In genomic region chr11:69076129-69076791, GRCh38 we compare ENCODE assay signal across 13 cellular contexts. TPM values are rescaled to one million over a fixed set of nuclear protein-coding genes. Genes with fewer than 3 reads are reported as not detected.
DNase-seq lines count a peak whose midpoint lies in the region; ATAC-seq and TF ChIP-seq lines count a peak whose summit lies in the region.
"Had no signal": no experiment of that assay in that cellular context is flagged by ENCODE, and none has a peak within 500 bp of the region (broad histone marks: within the 10 kb centered on the region; RNA-seq: fewer than 3 reads in every experiment).

No MANE protein-coding gene starts in this region.

- H3K27me3 ChIP-seq in esophagus (ENCODE audit: control insufficient read depth in 1 of 2, insufficient read depth in 2 of 2, low read length in 2 of 2) (no peaks in the 10 kb centered on the region), smooth muscle cell (ENCODE audit: low read depth) (no peaks in the 10 kb centered on the region)

- H3K4me1 ChIP-seq in esophagus (ENCODE audit: control insufficient read depth in 2 of 2, insufficient read depth in 2 of 2, low read length in 1 of 2) = no peaks in the 10 kb centered on the region
- H3K4me1 ChIP-seq in smooth muscle cell (ENCODE audit: low read depth) = no peaks in the 10 kb centered on the region

- DNase-seq in EL = peak; percentile 65
- peak; percentile 81 for DNase-seq in M059J (ENCODE audit: low read depth)
- no peak for DNase-seq in smooth muscle cell (lab: John Stamatoyannopoulos, UW; ENCODE audit: unreplicated experiment)
- DNase-seq in AG20443 (ENCODE audit: low spot score) = no peak
- no peak for DNase-seq in UCSD-AML1 (lab: John Stamatoyannopoulos, UW; ENCODE audit: unreplicated experiment)
- DNase-seq in stimulated activated CD4-positive, alpha-beta T cell treated with anti-CD3 and anti-CD28 coated beads, Interleukin-1b, Interleukin-23, amount 100 ng/mL, for 48 hours = no peak
- DNase-seq: DMS79 treated with DMSO at 0.1 percent for 48 hours; NCI-H1048; NCI-H69; stimulated activated naive B cell treated with anti-CD40 and anti-IgM and Interleukin-4, amounts not matched to agents 10 μg/mL and 1 μg/mL and 100 μg/mL, for 72 hours had no signal

- no peak overlapping the region for H3K4me3 ChIP-seq in esophagus (ENCODE audit: low read depth in 1 of 2, low read length in 2 of 2)
- no peak overlapping the region for H3K4me3 ChIP-seq in smooth muscle cell

- H3K27ac ChIP-seq in esophagus (ENCODE audit: low read depth in 2 of 2, low read length in 1 of 2) (peak overlapping the region; percentile 5 to 47), smooth muscle cell (ENCODE audit: low read depth) (peak overlapping the region; percentile 6)

- no peak for TF ChIP-seq CTCF in smooth muscle cell (IDR thresholded peaks at IDR 0.05; ENCODE audit: borderline replicate concordance, insufficient read depth, poor library complexity, severe bottlenecking)

- H3F3A ChIP-seq in smooth muscle cell (ENCODE audit: low read depth) = no peaks in the 10 kb centered on the region

- H3K79me2 ChIP-seq in smooth muscle cell (ENCODE audit: low read depth) = no peaks in the 10 kb centered on the region

- ATAC-seq in GM21737 (IDR thresholded peaks at IDR 0.05; ENCODE audit: unreplicated experiment) = no peak
- ATAC-seq: activated CD4-positive, CD25-positive, alpha-beta regulatory T cell treated with anti-CD3 and anti-CD28 coated beads, Interleukin-2, amount 50 U/mL, for 24 hours; stimulated activated naive B cell treated with anti-CD40 and anti-IgM and Interleukin-4, amounts not matched to agents 10 μg/mL and 1 μg/mL and 100 μg/mL, for 72 hours had no signal

- H3K9ac ChIP-seq in smooth muscle cell (ENCODE audit: low read depth) = no peak overlapping the region

- no peak overlapping the region for H2AFZ ChIP-seq in smooth muscle cell (ENCODE audit: low read depth)

- 72 to 75% methylated on average over 19 to 20 of the region's 20 CpGs for WGBS in esophagus, 2 donors
- WGBS in smooth muscle cell (ENCODE audit: low lambda C conversion rate) = 79% methylated on average over 14 of the region's 20 CpGs

- H3K9me3 ChIP-seq in esophagus (ENCODE audit: control insufficient read depth in 2 of 2, insufficient read depth in 1 of 2, low read depth in 1 of 2, low read length in 1 of 2) (no peaks in the 10 kb centered on the region), smooth muscle cell (replicated peaks; ENCODE audit: low read depth) (no peaks in the 10 kb centered on the region)

- no peak overlapping the region for H3K4me2 ChIP-seq in smooth muscle cell

- H3K36me3 ChIP-seq in esophagus (ENCODE audit: control insufficient read depth in 2 of 2, insufficient read depth in 2 of 2, low read length in 1 of 2) (peaks cover 6 to 35% of the 10 kb centered on the region in 2 donors), smooth muscle cell (ENCODE audit: low read depth) (no peaks in the 10 kb centered on the region)

- peaks cover 13% of the 10 kb centered on the region for H4K20me1 ChIP-seq in smooth muscle cell (ENCODE audit: low read depth)

RNA-seq across cellular contexts. Expression of gene TPCN2, which starts 27.5 kb away (rescaled TPM):
- total RNA-seq in M059J (2014; rRNA removed; shearing (Covaris generic)) = 3.0 and 4.0 TPM in 2 replicates
- 10 to 100 TPM in 1 of 2 donors, 1 to 10 TPM in 1; 6.5 to 12.1 TPM for polyA plus RNA-seq in esophagus
- total RNA-seq in smooth muscle cell = 5.9 and 7.4 TPM in 2 replicates
- polyA plus RNA-seq in smooth muscle cell = 10.5 and 13.6 TPM in 2 replicates

Comparison
In these comparisons a context has a peak if more than half of its experiments do, and no peak if none do; other contexts are left out.
1. DNase-seq: peak in EL (single experiment) and M059J (single experiment); none in smooth muscle cell (single experiment), AG20443 (single experiment), UCSD-AML1 (single experiment) and stimulated activated CD4-positive, alpha-beta T cell treated with anti-CD3 and anti-CD28 coated beads, Interleukin-1b, Interleukin-23, amount 100 ng/mL, for 48 hours (single experiment).